Comparison of ENCODE assay signal across 8 cellular contexts in genomic region chr22:43088616-43088978, GRCh38. TPM values are rescaled to one million over a fixed set of nuclear protein-coding genes. Genes with fewer than 3 reads are reported as not detected.
A peak's percentile ranks its signal among the peaks of the same experiment; 100 is the strongest.
DNase-seq lines count a peak whose midpoint lies in the region; ATAC-seq and TF ChIP-seq lines count a peak whose summit lies in the region.

No MANE protein-coding gene starts in this region.

- in situ Hi-C loops in astrocyte of the spinal cord (cut with HindIII; ENCODE audit: low sequenced_read_pairs), result no loop called here

- TF ChIP-seq RAD21 in HCT116 (IDR thresholded peaks at IDR 0.05; ENCODE audit: low read depth), result no peak

- H3K27me3 ChIP-seq in A673 (replicated peaks; ENCODE audit: insufficient read depth, low read depth, low read length, poor library complexity) (no peaks in the 10 kb centered on the region), HCT116 (ENCODE audit: insufficient read depth, low read length) (no peaks in the 10 kb centered on the region), mononuclear cell (ENCODE audit: insufficient read depth, low read length) (no peaks in the 10 kb centered on the region)

- intact Hi-C loops in A673 (cut with micrococcal nuclease; ENCODE audit: unreplicated experiment) (no loop called here), HCT116 (cut with micrococcal nuclease) (no loop called here)

- BruUV-seq in A673 (replicated peaks; lab: Mats Ljungman, UMichigan) (no TSS peak), HCT116 (replicated peaks; lab: Mats Ljungman, UMichigan) (TSS peak; percentile 90)

- RAD21 ChIA-PET in HCT116 (lab: Charles Lee; ENCODE audit: low non-redundant PET in 1 of 2, low total read pairs in 2 of 2, uncharacterized antibody in 2 of 2, unreplicated experiment in 2 of 2), result no interaction called here

- H3K36me3 ChIP-seq in A673 (ENCODE audit: insufficient read depth, low read length, poor library complexity, severe bottlenecking), result no peaks in the 10 kb centered on the region
- no peaks in the 10 kb centered on the region for H3K36me3 ChIP-seq in HCT116 (ENCODE audit: control insufficient read depth in 1 of 2, insufficient read depth in 2 of 2, low read length in 2 of 2)

- H3K9me3 ChIP-seq in A673 (ENCODE audit: low read depth, low read length, poor library complexity, severe bottlenecking) (no peaks in the 10 kb centered on the region), HCT116 (ENCODE audit: control insufficient read depth in 1 of 2, insufficient read depth in 1 of 2, low read depth in 1 of 2, low read length in 2 of 2) (no peaks in the 10 kb centered on the region), mononuclear cell (ENCODE audit: low read depth, low read length) (no peaks in the 10 kb centered on the region)

- DNase-seq in A673 (ENCODE audit: low spot score), result no peak
- DNase-seq in HCT116 (ENCODE audit: low read depth, low spot score), result no peak
- DNase-seq in astrocyte of the spinal cord (ENCODE audit: low read depth, low spot score), result no peak
- DNase-seq in NCI-H2107 treated with DMSO at 0.1 percent for 48 hours (lab: John Stamatoyannopoulos, UW; ENCODE audit: unreplicated experiment), result no peak
- no peak for DNase-seq in nucleus accumbens (lab: John Stamatoyannopoulos, UW)

- CTCF ChIA-PET in A673 (lab: Charles Lee) (no interaction called here), HCT116 (lab: Charles Lee) (no interaction called here)

- H3K27ac ChIP-seq in A673 (ENCODE audit: low read depth, low read length, poor library complexity, severe bottlenecking), result peak overlapping the region; percentile 1
- peak overlapping the region; percentile 68 for H3K27ac ChIP-seq in HCT116 (ENCODE audit: low read depth, low read length)

- H3K4me3 ChIP-seq in A673 (ENCODE audit: low read depth, low read length, poor library complexity, severe bottlenecking), result peak overlapping the region; percentile 58
- peak overlapping the region; percentile 69 to 93 for H3K4me3 ChIP-seq in HCT116 (replicated peaks in 1 of 2; ENCODE audit: low read depth in 1 of 2, low read length in 2 of 2)
- H3K4me3 ChIP-seq in astrocyte of the spinal cord (ENCODE audit: low read depth, low read length), result peak overlapping the region; percentile 54
- peak overlapping the region; percentile 63 for H3K4me3 ChIP-seq in mononuclear cell (ENCODE audit: low read length)

- POLR2A ChIA-PET in A673 (lab: Charles Lee; ENCODE audit: low non-redundant PET) (no interaction called here), HCT116 (lab: Charles Lee) (no interaction called here)

- no peaks in the 10 kb centered on the region for H4K20me1 ChIP-seq in HCT116 (ENCODE audit: insufficient read depth)

- TF ChIP-seq CTCF in A673 (conservative IDR thresholded peaks at IDR 0.05; ENCODE audit: low read depth, low read length) (no peak), HCT116 (IDR thresholded peaks at IDR 0.05 in 2 of 3, conservative IDR thresholded peaks at IDR 0.05 in 1 of 3; ENCODE audit: borderline replicate concordance in 1 of 3, insufficient read depth in 1 of 3, low read depth in 2 of 3, low read length in 2 of 3) (no peak), astrocyte of the spinal cord (IDR thresholded peaks at IDR 0.05; ENCODE audit: low read depth, low read length) (no peak)

- peak overlapping the region; percentile 78 for H3K9ac ChIP-seq in HCT116 (ENCODE audit: low read length)

- no peak for ATAC-seq in HCT116
- ATAC-seq in HG03196 (IDR thresholded peaks at IDR 0.05; ENCODE audit: unreplicated experiment), result no peak
- no peak for ATAC-seq in HG03442 (IDR thresholded peaks at IDR 0.05; ENCODE audit: unreplicated experiment)

- H2AFZ ChIP-seq in HCT116 (ENCODE audit: low read depth, low read length, poor library complexity, severe bottlenecking), result peak overlapping the region; percentile 93

- no peak for TF ChIP-seq POLR2A in HCT116 (IDR thresholded peaks at IDR 0.05; ENCODE audit: borderline replicate concordance, extremely low read depth, insufficient read depth, insufficient read length)

- H3K9me2 ChIP-seq in HCT116 (ENCODE audit: insufficient read depth), result no peaks in the 10 kb centered on the region

- H3K4me1 ChIP-seq in A673 (ENCODE audit: insufficient read depth, low read length, poor library complexity, severe bottlenecking), result no peaks in the 10 kb centered on the region
- peaks cover 4 to 19% of the 10 kb centered on the region in 2 experiments; a peak in 2 of 4 replicates for H3K4me1 ChIP-seq in HCT116 (ENCODE audit: control insufficient read depth in 1 of 2, insufficient read depth in 2 of 2, low read length in 2 of 2)
- peaks cover 26% of the 10 kb centered on the region for H3K4me1 ChIP-seq in mononuclear cell (ENCODE audit: insufficient read depth, low read length)

- H3K79me2 ChIP-seq in HCT116 (ENCODE audit: insufficient read depth, low read length), result no peaks in the 10 kb centered on the region

- H3K4me2 ChIP-seq in HCT116 (ENCODE audit: low read length), result peak overlapping the region; percentile 100

TF ChIP-seq in HCT116, 20 proteins besides CTCF, POLR2A, EP300 and RAD21 (continues in another document):
- TF ChIP-seq, protein P1, sequence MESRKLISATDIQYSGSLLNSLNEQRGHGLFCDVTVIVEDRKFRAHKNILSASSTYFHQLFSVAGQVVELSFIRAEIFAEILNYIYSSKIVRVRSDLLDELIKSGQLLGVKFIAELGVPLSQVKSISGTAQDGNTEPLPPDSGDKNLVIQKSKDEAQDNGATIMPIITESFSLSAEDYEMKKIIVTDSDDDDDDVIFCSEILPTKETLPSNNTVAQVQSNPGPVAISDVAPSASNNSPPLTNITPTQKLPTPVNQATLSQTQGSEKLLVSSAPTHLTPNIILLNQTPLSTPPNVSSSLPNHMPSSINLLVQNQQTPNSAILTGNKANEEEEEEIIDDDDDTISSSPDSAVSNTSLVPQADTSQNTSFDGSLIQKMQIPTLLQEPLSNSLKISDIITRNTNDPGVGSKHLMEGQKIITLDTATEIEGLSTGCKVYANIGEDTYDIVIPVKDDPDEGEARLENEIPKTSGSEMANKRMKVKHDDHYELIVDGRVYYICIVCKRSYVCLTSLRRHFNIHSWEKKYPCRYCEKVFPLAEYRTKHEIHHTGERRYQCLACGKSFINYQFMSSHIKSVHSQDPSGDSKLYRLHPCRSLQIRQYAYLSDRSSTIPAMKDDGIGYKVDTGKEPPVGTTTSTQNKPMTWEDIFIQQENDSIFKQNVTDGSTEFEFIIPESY (IDR thresholded peaks at IDR 0.05; ENCODE audit: extremely low read depth, insufficient replicate concordance, low read length), result no peak
- TF ChIP-seq MAX (IDR thresholded peaks at IDR 0.05) (no peak), TCF7L2 (IDR thresholded peaks at IDR 0.05; ENCODE audit: borderline replicate concordance, extremely low read depth, insufficient read depth, insufficient read length) (no peak), POLR2AphosphoS5 (IDR thresholded peaks at IDR 0.05; ENCODE audit: low read depth, low read length) (no peak), SIN3A (IDR thresholded peaks at IDR 0.05; ENCODE audit: low read depth) (no peak), SRF (IDR thresholded peaks at IDR 0.05; ENCODE audit: low read depth) (no peak), SP1 (IDR thresholded peaks at IDR 0.05; ENCODE audit: low read depth) (no peak), CEBPB (IDR thresholded peaks at IDR 0.05; ENCODE audit: low read depth) (no peak), ZNF274 (IDR thresholded peaks at IDR 0.05; ENCODE audit: low read depth, low read length) (no peak), CBX3 (IDR thresholded peaks at IDR 0.05; ENCODE audit: low read depth) (no peak), ATF3 (IDR thresholded peaks at IDR 0.05) (no peak), YY1 (IDR thresholded peaks at IDR 0.05; ENCODE audit: extremely low read depth, insufficient replicate concordance, low read depth, low read length) (no peak), FOSL1 (IDR thresholded peaks at IDR 0.05; ENCODE audit: low read depth) (no peak), EZH2phosphoT487 (IDR thresholded peaks at IDR 0.05; ENCODE audit: borderline replicate concordance) (no peak)
- TF ChIP-seq, protein P2, sequence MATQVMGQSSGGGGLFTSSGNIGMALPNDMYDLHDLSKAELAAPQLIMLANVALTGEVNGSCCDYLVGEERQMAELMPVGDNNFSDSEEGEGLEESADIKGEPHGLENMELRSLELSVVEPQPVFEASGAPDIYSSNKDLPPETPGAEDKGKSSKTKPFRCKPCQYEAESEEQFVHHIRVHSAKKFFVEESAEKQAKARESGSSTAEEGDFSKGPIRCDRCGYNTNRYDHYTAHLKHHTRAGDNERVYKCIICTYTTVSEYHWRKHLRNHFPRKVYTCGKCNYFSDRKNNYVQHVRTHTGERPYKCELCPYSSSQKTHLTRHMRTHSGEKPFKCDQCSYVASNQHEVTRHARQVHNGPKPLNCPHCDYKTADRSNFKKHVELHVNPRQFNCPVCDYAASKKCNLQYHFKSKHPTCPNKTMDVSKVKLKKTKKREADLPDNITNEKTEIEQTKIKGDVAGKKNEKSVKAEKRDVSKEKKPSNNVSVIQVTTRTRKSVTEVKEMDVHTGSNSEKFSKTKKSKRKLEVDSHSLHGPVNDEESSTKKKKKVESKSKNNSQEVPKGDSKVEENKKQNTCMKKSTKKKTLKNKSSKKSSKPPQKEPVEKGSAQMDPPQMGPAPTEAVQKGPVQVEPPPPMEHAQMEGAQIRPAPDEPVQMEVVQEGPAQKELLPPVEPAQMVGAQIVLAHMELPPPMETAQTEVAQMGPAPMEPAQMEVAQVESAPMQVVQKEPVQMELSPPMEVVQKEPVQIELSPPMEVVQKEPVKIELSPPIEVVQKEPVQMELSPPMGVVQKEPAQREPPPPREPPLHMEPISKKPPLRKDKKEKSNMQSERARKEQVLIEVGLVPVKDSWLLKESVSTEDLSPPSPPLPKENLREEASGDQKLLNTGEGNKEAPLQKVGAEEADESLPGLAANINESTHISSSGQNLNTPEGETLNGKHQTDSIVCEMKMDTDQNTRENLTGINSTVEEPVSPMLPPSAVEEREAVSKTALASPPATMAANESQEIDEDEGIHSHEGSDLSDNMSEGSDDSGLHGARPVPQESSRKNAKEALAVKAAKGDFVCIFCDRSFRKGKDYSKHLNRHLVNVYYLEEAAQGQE (IDR thresholded peaks at IDR 0.05; ENCODE audit: low read depth), result no peak

RNA-seq across cellular contexts. Expression of gene TTLL1, which starts 0.6 kb away (rescaled TPM):
- total RNA-seq in A673 (2021) (6.4 and 6.8 TPM in 2 replicates), HCT116 (2021; ENCODE audit: unreplicated experiment) (4.3 TPM), mononuclear cell (2.8 TPM)
- polyA plus RNA-seq in HCT116 (2012), result 6.8 and 7.4 TPM in 2 replicates

RNA-seq across cellular contexts. Expression of gene BIK, which starts 22.0 kb away (rescaled TPM):
- 1.8 and 2.0 TPM in 2 replicates for total RNA-seq in A673 (2021)
- total RNA-seq in HCT116 (2021; ENCODE audit: unreplicated experiment), result 31.0 TPM
- polyA plus RNA-seq in HCT116 (2012), result 30.0 and 30.2 TPM in 2 replicates
- total RNA-seq in mononuclear cell, result 2.1 TPM

RNA-seq across cellular contexts. Expression of gene MCAT, which starts 54.6 kb away (rescaled TPM):
- total RNA-seq in A673 (2021) (31.6 and 32.2 TPM in 2 replicates), HCT116 (2021; ENCODE audit: unreplicated experiment) (34.8 TPM), mononuclear cell (5.1 TPM)
- polyA plus RNA-seq in HCT116 (2012), result 19.0 and 20.8 TPM in 2 replicates

Comparison
In these comparisons a context has a peak if more than half of its experiments do, and no peak if none do; other contexts are left out.
1. RNA of gene BIK, which starts 22.0 kb away (total RNA-seq): 31.0 TPM in HCT116 (single experiment); 2.1 TPM in mononuclear cell (single experiment) and 1.8 to 2.0 TPM in A673; every median in the first group is over 10 times any median in the second.
2. Peak in every context shown above with its lines, with median percentiles within 50 percentile points of each other: H3K4me3 ChIP-seq.